Comparison of ENCODE assay signal across 22 cellular contexts in genomic region chr5:57575839-57576238, GRCh38.
"Had no signal": no experiment of that assay in that cellular context is flagged by ENCODE, and none has a peak within 500 bp of the region (broad histone marks: within the 10 kb centered on the region; RNA-seq: fewer than 3 reads in every experiment).

No MANE protein-coding gene starts in this region.

- H3K4me3 ChIP-seq: heart left ventricle, prostate gland, suprapubic skin, transverse colon, uterus had no signal

- H3K36me3 ChIP-seq: brain microvascular endothelial cell, heart left ventricle, prostate gland, suprapubic skin, transverse colon, uterus, WERI-Rb-1 had no signal

- H3K27ac ChIP-seq: brain microvascular endothelial cell, heart left ventricle, prostate gland, suprapubic skin, transverse colon, uterus, WERI-Rb-1 had no signal

- H3K27me3 ChIP-seq: brain microvascular endothelial cell, heart left ventricle, suprapubic skin, transverse colon, uterus had no signal

- H3K9me3 ChIP-seq: prostate gland, suprapubic skin, transverse colon, uterus had no signal

- H3K4me1 ChIP-seq: prostate gland, suprapubic skin, transverse colon, uterus had no signal

- ATAC-seq: activated naive CD4-positive, alpha-beta T cell treated with anti-CD3 and anti-CD28 coated beads, Interleukin-2, amount 50 U/mL, for 72 hours; activated T-helper 17 cell treated with anti-CD3 and anti-CD28 coated beads, Interleukin-2, amount 50 U/mL, for 72 hours; heart left ventricle; left colon; stimulated activated effector memory CD8-positive, alpha-beta T cell treated with anti-CD3 and anti-CD28 coated beads, Interleukin-12 subunit alpha, Interleukin-12 subunit beta, amount 100 ng/mL, for 72 hours; stimulated activated naive CD8-positive, alpha-beta T cell treated with anti-CD3 and anti-CD28 coated beads, Interleukin-15, amount 100 ng/mL, for 72 hours had no signal

- DNase-seq: activated CD4-positive, alpha-beta T cell treated with anti-CD3 and anti-CD28 coated beads for 1 hour; activated CD4-positive, alpha-beta T cell treated with anti-CD3 and anti-CD28 coated beads, Interleukin-2, amount 50 U/mL, for 4 hours; activated CD8-positive, alpha-beta memory T cell treated with anti-CD3 and anti-CD28 coated beads for 24 hours; activated CD8-positive, alpha-beta memory T cell treated with anti-CD3 and anti-CD28 coated beads, Interleukin-2, amount 50 U/mL, for 4 hours; activated T-cell treated with anti-CD3 and anti-CD28 coated beads, Interleukin-2, amount 50 U/mL, for 24 hours; aorta; brain microvascular endothelial cell; caudate nucleus; effector CD4-positive, alpha-beta T cell; heart left ventricle; left colon; nucleus accumbens; stimulated activated CD4-positive, alpha-beta T cell treated with anti-CD3 and anti-CD28 coated beads, Interleukin-2, amount 100 ng/mL, for 24 hours; stimulated activated naive CD8-positive, alpha-beta T cell treated with anti-CD3 and anti-CD28 coated beads, Interleukin-15, amount 100 ng/mL, for 72 hours; transverse colon; uterus; WERI-Rb-1 had no signal
